In genomic region chr1:117011334-117011733, GRCh38 we compare ENCODE assay signal across 29 cellular contexts.
"Had no signal": no experiment of that assay in that cellular context is flagged by ENCODE, and none has a peak within 500 bp of the region (broad histone marks: within the 10 kb centered on the region; RNA-seq: fewer than 3 reads in every experiment).

No MANE protein-coding gene starts in this region.

- H3K4me2 ChIP-seq: SK-N-SH had no signal

- ATAC-seq: activated CD8-positive, alpha-beta T cell treated with anti-CD3 and anti-CD28 coated beads for 36 hours; Panc1 had no signal

- H3K36me3 ChIP-seq: MG63, SJCRH30 had no signal

- H3K4me3 Mint-ChIP-seq: activated CD4-positive, alpha-beta T cell treated with anti-CD3 and anti-CD28 coated beads, Interleukin-2, amount 10 ng/mL, durations not matched to agents 24 days and 14 days; activated CD8-positive, alpha-beta T cell treated with anti-CD3 and anti-CD28 coated beads for 36 hours; activated naive CD4-positive, alpha-beta T cell treated with anti-CD3 and anti-CD28 coated beads, Interleukin-2, amount 50 U/mL, for 24 hours; activated naive CD8-positive, alpha-beta T cell treated with anti-CD3 and anti-CD28 coated beads, Interleukin-2, amount 10 ng/mL, durations not matched to agents 7 days and 5 days; activated T-cell treated with anti-CD3 and anti-CD28 coated beads, Interleukin-2, amount 50 U/mL, for 24 hours; brain; T-helper 1 cell treated with Interleukin-12 subunit alpha and Interleukin-12 subunit beta and Interleukin-4 antibody, amounts not matched to agents 30 μg/mL and 1 μg/mL, for 36 hours; T-helper 2 cell treated with Interferon-gamma antibody and Interleukin-4, amounts not matched to agents 5 μg/mL and 100 μg/mL, for 36 hours had no signal

- H3K27ac ChIP-seq: SJCRH30 had no signal

- H3K27me3 ChIP-seq: MG63, SJCRH30 had no signal

- DNase-seq: activated CD4-positive, alpha-beta T cell treated with anti-CD3 and anti-CD28 coated beads, Interleukin-2, amount 10 ng/mL, durations not matched to agents 24 days and 14 days; activated CD4-positive, alpha-beta T cell treated with anti-CD3 and anti-CD28 coated beads, Interleukin-2, amount 50 U/mL, for 4 hours; activated CD8-positive, alpha-beta T cell treated with anti-CD3 and anti-CD28 coated beads for 36 hours; activated gamma-delta T cell; activated naive CD4-positive, alpha-beta T cell treated with Interleukin-2 at 50 U/mL for 16 hours; activated naive CD8-positive, alpha-beta T cell treated with anti-CD3 and anti-CD28 coated beads, Interleukin-2, amount 10 ng/mL, durations not matched to agents 7 days and 5 days; activated T-cell treated with anti-CD3 and anti-CD28 coated beads, Interleukin-2, amount 50 U/mL, for 24 hours; anterior cingulate cortex; caudate nucleus; cerebellar nuclear complex; Kasumi-1; MG63; NCI-H1048; NCI-H1105 treated with DMSO at 0.1 percent for 48 hours; NCI-H1436; NCI-H1694; NCI-H1930; NCI-H2081 treated with DMSO at 0.1 percent for 48 hours; NCI-H345; NCI-H524 treated with DMSO at 0.1 percent for 48 hours; SHP77; SJCRH30; SK-N-SH had no signal

- H3K36me3 Mint-ChIP-seq: activated naive CD8-positive, alpha-beta T cell treated with anti-CD3 and anti-CD28 coated beads, Interleukin-2, amount 10 ng/mL, durations not matched to agents 7 days and 5 days; brain had no signal

- H3K9me3 ChIP-seq: MG63, SJCRH30, SK-N-SH had no signal

- H3K9me3 Mint-ChIP-seq: activated CD8-positive, alpha-beta T cell treated with anti-CD3 and anti-CD28 coated beads for 36 hours; activated naive CD8-positive, alpha-beta T cell treated with anti-CD3 and anti-CD28 coated beads, Interleukin-2, amount 10 ng/mL, durations not matched to agents 7 days and 5 days; activated T-cell treated with anti-CD3 and anti-CD28 coated beads, Interleukin-2, amount 50 U/mL, for 24 hours; activated T-helper 2 cell treated with anti-CD3 and anti-CD28 coated beads, Interferon-gamma antibody, Interleukin-2, Interleukin-4, amounts not matched to agents 10 μg/mL and 5 μg/mL and 100 μg/mL, durations not matched to agents 14 hours and 24 hours and 36 hours; brain; T-helper 1 cell treated with Interleukin-12 subunit alpha and Interleukin-12 subunit beta and Interleukin-4 antibody, amounts not matched to agents 30 μg/mL and 1 μg/mL, for 36 hours; T-helper 2 cell treated with Interferon-gamma antibody and Interleukin-4, amounts not matched to agents 5 μg/mL and 100 μg/mL, for 36 hours had no signal

- H3K4me3 ChIP-seq: MG63, SJCRH30 had no signal

- H3K9ac ChIP-seq: SK-N-SH had no signal

- H3K27ac Mint-ChIP-seq: activated CD4-positive, alpha-beta T cell treated with anti-CD3 and anti-CD28 coated beads, Interleukin-2, amount 10 ng/mL, durations not matched to agents 24 days and 14 days; activated CD8-positive, alpha-beta T cell treated with anti-CD3 and anti-CD28 coated beads for 36 hours; activated naive CD8-positive, alpha-beta T cell treated with anti-CD3 and anti-CD28 coated beads, Interleukin-2, amount 10 ng/mL, durations not matched to agents 7 days and 5 days; activated T-cell treated with anti-CD3 and anti-CD28 coated beads, Interleukin-2, amount 50 U/mL, for 24 hours; activated T-helper 2 cell treated with anti-CD3 and anti-CD28 coated beads, Interferon-gamma antibody, Interleukin-2, Interleukin-4, amounts not matched to agents 10 μg/mL and 5 μg/mL and 100 μg/mL, durations not matched to agents 14 hours and 24 hours and 36 hours; brain; T-helper 1 cell treated with Interleukin-12 subunit alpha and Interleukin-12 subunit beta and Interleukin-4 antibody, amounts not matched to agents 30 μg/mL and 1 μg/mL, for 36 hours; T-helper 2 cell treated with Interferon-gamma antibody and Interleukin-4, amounts not matched to agents 5 μg/mL and 100 μg/mL, for 36 hours had no signal

- H3K27me3 Mint-ChIP-seq: activated CD8-positive, alpha-beta T cell treated with anti-CD3 and anti-CD28 coated beads for 36 hours; activated naive CD4-positive, alpha-beta T cell treated with anti-CD3 and anti-CD28 coated beads, Interleukin-2, amount 50 U/mL, for 24 hours; activated naive CD8-positive, alpha-beta T cell treated with anti-CD3 and anti-CD28 coated beads, Interleukin-2, amount 10 ng/mL, durations not matched to agents 7 days and 5 days; activated T-cell treated with anti-CD3 and anti-CD28 coated beads, Interleukin-2, amount 50 U/mL, for 24 hours; brain had no signal

- H3K4me1 ChIP-seq: SJCRH30 had no signal
